12 cellular contexts compared by ENCODE assay signal in the genomic region with DNA sequence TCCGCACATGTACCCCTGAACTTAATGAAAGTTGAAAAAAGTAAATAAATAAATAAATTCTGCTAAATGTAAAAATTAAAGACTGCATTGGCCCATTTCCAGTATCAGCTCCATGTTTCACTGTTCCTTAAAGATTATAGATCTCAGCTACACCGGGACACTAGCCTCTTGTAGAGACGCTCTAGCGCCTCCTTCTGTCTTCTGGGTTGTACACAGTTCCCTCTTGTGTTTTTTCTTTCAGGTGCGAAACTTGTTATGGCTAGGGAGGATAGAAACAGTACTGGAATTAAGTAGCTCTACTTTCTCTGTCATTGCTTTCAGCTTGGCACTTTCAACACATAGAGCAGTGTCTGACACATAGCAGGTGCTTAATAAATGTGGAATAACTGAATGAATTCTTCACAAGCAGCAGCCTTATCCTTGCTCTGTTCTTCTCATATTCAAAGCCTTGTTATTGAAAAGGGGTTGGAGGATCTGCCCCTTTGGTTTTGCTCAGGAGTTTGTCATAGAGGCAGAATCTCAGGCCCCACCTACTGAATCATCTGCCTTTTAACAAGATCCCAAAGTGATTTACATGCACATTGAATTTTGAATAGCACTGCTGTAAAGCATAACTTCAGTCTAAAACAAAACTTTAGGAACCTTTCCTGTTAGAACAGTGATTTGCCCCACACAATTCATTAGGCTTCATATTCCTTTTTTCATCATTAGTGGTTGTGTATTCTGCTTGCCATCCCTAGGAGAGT.
DNase-seq lines count a peak whose midpoint lies in the region; ATAC-seq, FAIRE-seq and TF ChIP-seq lines count a peak whose summit lies in the region.
"Had no signal": no experiment of that assay in that cellular context is flagged by ENCODE, and none has a peak within 500 bp of the region (broad histone marks: within the 10 kb centered on the region; RNA-seq: fewer than 3 reads in every experiment).

No MANE protein-coding gene starts in this region.

- ATAC-seq in foreskin keratinocyte (no peak), HG02763 (IDR thresholded peaks at IDR 0.05; ENCODE audit: unreplicated experiment) (no peak)
- no peak for ATAC-seq in activated T-helper 17 cell treated with anti-CD3 and anti-CD28 coated beads, Interleukin-2, amount 50 U/mL, for 72 hours (replicated peaks)

- H3K4me1 ChIP-seq in PC-9 (replicated peaks; ENCODE audit: insufficient read depth): no peaks in the 10 kb centered on the region
- H3K4me1 ChIP-seq in foreskin keratinocyte: no peaks in the 10 kb centered on the region
- H3K4me1 ChIP-seq in stomach: no peaks in the 10 kb centered on the region
- H3K4me1 ChIP-seq: Peyer's patch had no signal

- H3K9me3 ChIP-seq in PC-9 (ENCODE audit: insufficient read depth, low read depth) (no peaks in the 10 kb centered on the region), stomach (no peaks in the 10 kb centered on the region)
- H3K9me3 ChIP-seq: Peyer's patch, thoracic aorta had no signal

- no peaks in the 10 kb centered on the region for H3K9me3 Mint-ChIP-seq in activated T-helper 17 cell treated with anti-CD3 and anti-CD28 coated beads, Interleukin-2, amount 50 U/mL, for 72 hours

- no peaks in the 10 kb centered on the region for H3K79me2 ChIP-seq in PC-9 (ENCODE audit: low read depth)

- intact Hi-C loops in PC-9 (cut with micrococcal nuclease; ENCODE audit: unreplicated experiment): no loop called here
- intact Hi-C loops in stomach (cut with DNase I; ENCODE audit: low total_unique reads): no loop called here

- no peaks in the 10 kb centered on the region for H3K4me1 Mint-ChIP-seq in activated T-helper 17 cell treated with anti-CD3 and anti-CD28 coated beads, Interleukin-2, amount 50 U/mL, for 72 hours

- CTCF ChIA-PET in PC-9 (lab: Charles Lee): interaction anchor here (0.6 kb wide), 1 partner anchor 57 kb away, joined by 4 read pairs; no protein-coding TSS in a partner anchor

- H3K27me3 Mint-ChIP-seq in activated T-helper 17 cell treated with anti-CD3 and anti-CD28 coated beads, Interleukin-2, amount 50 U/mL, for 72 hours: no peaks in the 10 kb centered on the region
- H3K27me3 Mint-ChIP-seq: activated naive CD8-positive, alpha-beta T cell had no signal

- H3K27ac ChIP-seq in 22Rv1 (no peak overlapping the region), PC-9 (no peak overlapping the region), foreskin keratinocyte (no peak overlapping the region), stomach (no peak overlapping the region)
- H3K27ac ChIP-seq: Peyer's patch, thoracic aorta had no signal

- H2AFZ ChIP-seq in PC-9: no peak overlapping the region

- no peak for FAIRE-seq in GM12892 (lab: Jason Lieb, UNC)

- H3K27me3 ChIP-seq in PC-9 (ENCODE audit: insufficient read depth, low read depth) (no peaks in the 10 kb centered on the region), foreskin keratinocyte (no peaks in the 10 kb centered on the region), stomach (no peaks in the 10 kb centered on the region)
- H3K27me3 ChIP-seq: Peyer's patch had no signal

- no peaks in the 10 kb centered on the region for H3K9me2 ChIP-seq in PC-9 (ENCODE audit: insufficient read depth)

- H3K36me3 Mint-ChIP-seq in activated T-helper 17 cell treated with anti-CD3 and anti-CD28 coated beads, Interleukin-2, amount 50 U/mL, for 72 hours (ENCODE audit: low read depth): peaks cover 36% of the 10 kb centered on the region

- 77 to 85% (median 79%) methylated on average over 5 of the region's 5 CpGs for WGBS in stomach, 5 donors

- H4K20me1 ChIP-seq in PC-9 (ENCODE audit: insufficient read depth): no peaks in the 10 kb centered on the region

- BruUV-seq in PC-9 (replicated peaks; lab: Mats Ljungman, UMichigan): no TSS peak

- TF ChIP-seq CTCF in 22Rv1 (IDR thresholded peaks at IDR 0.05) (peak; percentile 49), GM12872 (IDR thresholded peaks at IDR 0.05; ENCODE audit: insufficient read depth, low read depth, low read length) (peak; percentile 17; the same call in 1 of the 3 replicates), PC-9 (conservative IDR thresholded peaks at IDR 0.05) (0 out of 2 replicates have a peak, but pooled peaks have one; percentile 20), foreskin keratinocyte (conservative IDR thresholded peaks at IDR 0.05) (peak; percentile 46), stomach (IDR thresholded peaks at IDR 0.05) (peak in 1 of 7 experiments; percentile 22)

- POLR2A ChIA-PET in PC-9 (lab: Charles Lee; ENCODE audit: unreplicated experiment): no interaction called here

- no peak for TF ChIP-seq EP300 in stomach (IDR thresholded peaks at IDR 0.05)

- no peaks in the 10 kb centered on the region for H3K36me3 ChIP-seq in PC-9 (ENCODE audit: low read depth)
- H3K36me3 ChIP-seq in stomach: peaks cover 5 to 35% (median 21%) of the 10 kb centered on the region in 4 donors

- no peak overlapping the region for H3K4me3 ChIP-seq in PC-9
- no peak overlapping the region for H3K4me3 ChIP-seq in stomach
- H3K4me3 ChIP-seq: Peyer's patch, thoracic aorta had no signal

- H3K27ac Mint-ChIP-seq in activated T-helper 17 cell treated with anti-CD3 and anti-CD28 coated beads, Interleukin-2, amount 50 U/mL, for 72 hours: no peak overlapping the region
- H3K27ac Mint-ChIP-seq: activated naive CD8-positive, alpha-beta T cell had no signal

- no peak overlapping the region for H3K4me2 ChIP-seq in PC-9

- DNase-seq in PC-9 (no peak), foreskin keratinocyte (no peak), GM12892 (ENCODE audit: insufficient read length) (no peak), stomach (no peak)
- DNase-seq: midbrain, Peyer's patch had no signal

- TF ChIP-seq POLR2A in GM12892 (IDR thresholded peaks at IDR 0.05; ENCODE audit: low read depth, low read length) (no peak), stomach (IDR thresholded peaks at IDR 0.05) (no peak)

- no peak overlapping the region for H3K4me3 Mint-ChIP-seq in activated T-helper 17 cell treated with anti-CD3 and anti-CD28 coated beads, Interleukin-2, amount 50 U/mL, for 72 hours
- H3K4me3 Mint-ChIP-seq: activated naive CD8-positive, alpha-beta T cell had no signal

- no peaks in the 10 kb centered on the region for H3F3A ChIP-seq in PC-9 (ENCODE audit: insufficient read depth, low read depth)
